Comparison of ENCODE assay signal across 21 cellular contexts in the genomic region with DNA sequence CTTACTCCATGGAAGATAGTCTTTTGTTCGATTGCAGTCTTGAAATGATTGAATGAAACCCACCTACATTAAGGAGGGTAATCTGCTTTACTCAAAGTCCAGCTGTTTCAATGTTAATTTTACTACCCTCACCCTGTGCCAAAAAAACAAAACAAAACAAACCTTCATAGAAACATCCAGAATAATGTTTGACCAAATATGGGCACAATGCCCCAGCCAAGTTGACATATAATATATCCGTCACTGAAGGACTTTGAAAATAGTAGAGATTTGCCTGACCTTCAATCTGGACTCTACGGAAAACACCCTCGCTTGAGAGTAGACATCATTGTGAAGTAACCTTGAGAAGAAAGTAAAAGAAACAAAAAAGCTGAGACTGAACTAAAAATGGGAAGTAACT.
"Had no signal": no experiment of that assay in that cellular context is flagged by ENCODE, and none has a peak within 500 bp of the region (broad histone marks: within the 10 kb centered on the region; RNA-seq: fewer than 3 reads in every experiment).

No MANE protein-coding gene starts in this region.

- H3K9me3 ChIP-seq: left ventricle myocardium inferior, prostate gland, transverse colon, vagina had no signal

- H3K4me1 ChIP-seq: left ventricle myocardium inferior, transverse colon, vagina had no signal

- H3K4me1 Mint-ChIP-seq: activated B cell treated with CpG ODN at 0.5 μM for 24 hours; activated CD4-positive, alpha-beta T cell treated with anti-CD3 and anti-CD28 coated beads, Interleukin-2, amount 10 ng/mL, durations not matched to agents 24 days and 14 days; T-helper 17 cell had no signal

- H3K4me2 ChIP-seq: hepatocyte had no signal

- H3K36me3 Mint-ChIP-seq: natural killer cell treated with Interleukin-12 subunit alpha and Interleukin-12 subunit beta and Interleukin-15 and Interleukin-18, amount 100 ng/mL, for 72 hours had no signal

- H3K79me2 ChIP-seq: hepatocyte had no signal

- FAIRE-seq: small intestine had no signal

- H3K27me3 ChIP-seq: cardiac muscle cell, hepatocyte, transverse colon, vagina had no signal

- H3K4me3 ChIP-seq: cardiac muscle cell, hepatocyte, left ventricle myocardium inferior, prostate gland, transverse colon, vagina had no signal

- DNase-seq: activated B cell treated with CpG ODN at 0.5 μM for 24 hours; activated CD4-positive, alpha-beta T cell treated with anti-CD3 and anti-CD28 coated beads, Interleukin-2, amount 10 ng/mL, durations not matched to agents 24 days and 14 days; activated CD8-positive, alpha-beta memory T cell treated with anti-CD3 and anti-CD28 coated beads for 24 hours; activated naive CD4-positive, alpha-beta T cell treated with Interleukin-2 at 50 U/mL for 16 hours; anterior cingulate cortex; islet precursor cell; left ventricle myocardium inferior; nucleus accumbens; right cardiac atrium; small intestine; stimulated activated CD4-positive, alpha-beta T cell treated with anti-CD3 and anti-CD28 coated beads, Interleukin-4, amount 100 ng/mL, for 4 hours; stimulated activated CD8-positive, alpha-beta memory T cell treated with anti-CD3 and anti-CD28 coated beads, Interleukin-4, amount 100 ng/mL, for 48 hours; stimulated activated naive CD4-positive, alpha-beta T cell treated with Interleukin-2 at 50 U/mL for 16 hours; T-helper 17 cell; transverse colon had no signal

- H2AFZ ChIP-seq: hepatocyte had no signal

- H3K36me3 ChIP-seq: cardiac muscle cell, left ventricle myocardium inferior, prostate gland, transverse colon, vagina had no signal

- H3K27me3 Mint-ChIP-seq: activated B cell treated with CpG ODN at 0.5 μM for 24 hours; activated CD4-positive, alpha-beta T cell treated with anti-CD3 and anti-CD28 coated beads, Interleukin-2, amount 10 ng/mL, durations not matched to agents 24 days and 14 days; natural killer cell treated with Interleukin-12 subunit alpha and Interleukin-12 subunit beta and Interleukin-15 and Interleukin-18, amount 100 ng/mL, for 72 hours; T-helper 17 cell had no signal

- H3K27ac Mint-ChIP-seq: activated B cell treated with CpG ODN at 0.5 μM for 24 hours; activated CD4-positive, alpha-beta T cell treated with anti-CD3 and anti-CD28 coated beads, Interleukin-2, amount 10 ng/mL, durations not matched to agents 24 days and 14 days; activated T-helper 1 cell treated with anti-CD3 and anti-CD28 coated beads, Interleukin-12 subunit alpha, Interleukin-12 subunit beta, Interleukin-2, Interleukin-4 antibody, amounts not matched to agents 30 ng/mL and 10 ng/mL and 1 ng/mL, durations not matched to agents 14 hours and 24 hours and 36 hours; natural killer cell treated with Interleukin-12 subunit alpha and Interleukin-12 subunit beta and Interleukin-15 and Interleukin-18, amount 100 ng/mL, for 72 hours; T-helper 17 cell had no signal

- H3K4me3 Mint-ChIP-seq: activated B cell treated with CpG ODN at 0.5 μM for 24 hours; activated CD4-positive, alpha-beta T cell treated with anti-CD3 and anti-CD28 coated beads, Interleukin-2, amount 10 ng/mL, durations not matched to agents 24 days and 14 days; activated T-helper 1 cell treated with anti-CD3 and anti-CD28 coated beads, Interleukin-12 subunit alpha, Interleukin-12 subunit beta, Interleukin-2, Interleukin-4 antibody, amounts not matched to agents 30 ng/mL and 10 ng/mL and 1 ng/mL, durations not matched to agents 14 hours and 24 hours and 36 hours; natural killer cell treated with Interleukin-12 subunit alpha and Interleukin-12 subunit beta and Interleukin-15 and Interleukin-18, amount 100 ng/mL, for 72 hours; T-helper 17 cell had no signal

- H3K9me3 Mint-ChIP-seq: activated B cell treated with CpG ODN at 0.5 μM for 24 hours; activated CD4-positive, alpha-beta T cell treated with anti-CD3 and anti-CD28 coated beads, Interleukin-2, amount 10 ng/mL, durations not matched to agents 24 days and 14 days; activated T-helper 1 cell treated with anti-CD3 and anti-CD28 coated beads, Interleukin-12 subunit alpha, Interleukin-12 subunit beta, Interleukin-2, Interleukin-4 antibody, amounts not matched to agents 30 ng/mL and 10 ng/mL and 1 ng/mL, durations not matched to agents 14 hours and 24 hours and 36 hours had no signal

- H3K27ac ChIP-seq: cardiac muscle cell, hepatocyte, left ventricle myocardium inferior, prostate gland, transverse colon, vagina had no signal
